Comparison of ENCODE assay signal across 11 cellular contexts in genomic region chr16:87549627-87550509, GRCh38. TPM values are rescaled to one million over a fixed set of nuclear protein-coding genes. Genes with fewer than 3 reads are reported as not detected.
"Had no signal": no experiment of that assay in that cellular context is flagged by ENCODE, and none has a peak within 500 bp of the region (broad histone marks: within the 10 kb centered on the region; RNA-seq: fewer than 3 reads in every experiment).

No MANE protein-coding gene starts in this region.

- H3K4me2 ChIP-seq: hepatocyte had no signal

- H3K36me3 ChIP-seq: right atrium auricular region, transverse colon had no signal

- H3K9me3 ChIP-seq: transverse colon had no signal

- H3K4me3 ChIP-seq: hepatocyte, right atrium auricular region, skin epidermis, transverse colon had no signal

- H3K4me3 Mint-ChIP-seq: naive thymus-derived CD4-positive, alpha-beta T cell; T-helper 2 cell treated with Interferon-gamma antibody and Interleukin-4, amounts not matched to agents 5 μg/mL and 100 μg/mL, for 36 hours had no signal

- H2AFZ ChIP-seq: hepatocyte had no signal

- H3K27ac Mint-ChIP-seq: progenitor cell of endocrine pancreas; T-helper 2 cell treated with Interferon-gamma antibody and Interleukin-4, amounts not matched to agents 5 μg/mL and 100 μg/mL, for 36 hours had no signal

- H3K79me2 ChIP-seq: hepatocyte had no signal

- FAIRE-seq: colon had no signal

- H3K27ac ChIP-seq: hepatocyte, right atrium auricular region, skin epidermis, transverse colon had no signal

- DNase-seq: occipital lobe had no signal

- H3K27me3 ChIP-seq: hepatocyte, right atrium auricular region had no signal

RNA-seq across cellular contexts. Expression of gene JPH3, which starts 52.4 kb away (rescaled TPM):
- total RNA-seq: left lobe of liver; mononuclear cell; naive thymus-derived CD4-positive, alpha-beta T cell had no signal
- polyA plus RNA-seq: naive thymus-derived CD4-positive, alpha-beta T cell had no signal
